In genomic region chr5:94830520-94830919, GRCh38 we compare ENCODE assay signal across 1 cellular context.
TF ChIP-seq lines count a peak whose summit lies in the region.

No MANE protein-coding gene starts in this region.

TF ChIP-seq in GM23338, 12 proteins besides CTCF, POLR2A, EP300 and RAD21:
- TF ChIP-seq ZNF462 (CRISPR knock-in tag; IDR thresholded peaks at IDR 0.05), result no peak
- TF ChIP-seq, protein P1, sequence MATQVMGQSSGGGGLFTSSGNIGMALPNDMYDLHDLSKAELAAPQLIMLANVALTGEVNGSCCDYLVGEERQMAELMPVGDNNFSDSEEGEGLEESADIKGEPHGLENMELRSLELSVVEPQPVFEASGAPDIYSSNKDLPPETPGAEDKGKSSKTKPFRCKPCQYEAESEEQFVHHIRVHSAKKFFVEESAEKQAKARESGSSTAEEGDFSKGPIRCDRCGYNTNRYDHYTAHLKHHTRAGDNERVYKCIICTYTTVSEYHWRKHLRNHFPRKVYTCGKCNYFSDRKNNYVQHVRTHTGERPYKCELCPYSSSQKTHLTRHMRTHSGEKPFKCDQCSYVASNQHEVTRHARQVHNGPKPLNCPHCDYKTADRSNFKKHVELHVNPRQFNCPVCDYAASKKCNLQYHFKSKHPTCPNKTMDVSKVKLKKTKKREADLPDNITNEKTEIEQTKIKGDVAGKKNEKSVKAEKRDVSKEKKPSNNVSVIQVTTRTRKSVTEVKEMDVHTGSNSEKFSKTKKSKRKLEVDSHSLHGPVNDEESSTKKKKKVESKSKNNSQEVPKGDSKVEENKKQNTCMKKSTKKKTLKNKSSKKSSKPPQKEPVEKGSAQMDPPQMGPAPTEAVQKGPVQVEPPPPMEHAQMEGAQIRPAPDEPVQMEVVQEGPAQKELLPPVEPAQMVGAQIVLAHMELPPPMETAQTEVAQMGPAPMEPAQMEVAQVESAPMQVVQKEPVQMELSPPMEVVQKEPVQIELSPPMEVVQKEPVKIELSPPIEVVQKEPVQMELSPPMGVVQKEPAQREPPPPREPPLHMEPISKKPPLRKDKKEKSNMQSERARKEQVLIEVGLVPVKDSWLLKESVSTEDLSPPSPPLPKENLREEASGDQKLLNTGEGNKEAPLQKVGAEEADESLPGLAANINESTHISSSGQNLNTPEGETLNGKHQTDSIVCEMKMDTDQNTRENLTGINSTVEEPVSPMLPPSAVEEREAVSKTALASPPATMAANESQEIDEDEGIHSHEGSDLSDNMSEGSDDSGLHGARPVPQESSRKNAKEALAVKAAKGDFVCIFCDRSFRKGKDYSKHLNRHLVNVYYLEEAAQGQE (IDR thresholded peaks at IDR 0.05; ENCODE audit: unreplicated experiment), result no peak
- no peak for TF ChIP-seq POLR2AphosphoS5 (IDR thresholded peaks at IDR 0.05; ENCODE audit: low read depth)
- no peak for TF ChIP-seq ZNF331 (CRISPR knock-in tag; IDR thresholded peaks at IDR 0.05; ENCODE audit: low read depth)
- TF ChIP-seq EZH2phosphoT487 (IDR thresholded peaks at IDR 0.05; ENCODE audit: unreplicated experiment), result no peak
- TF ChIP-seq, protein P2, sequence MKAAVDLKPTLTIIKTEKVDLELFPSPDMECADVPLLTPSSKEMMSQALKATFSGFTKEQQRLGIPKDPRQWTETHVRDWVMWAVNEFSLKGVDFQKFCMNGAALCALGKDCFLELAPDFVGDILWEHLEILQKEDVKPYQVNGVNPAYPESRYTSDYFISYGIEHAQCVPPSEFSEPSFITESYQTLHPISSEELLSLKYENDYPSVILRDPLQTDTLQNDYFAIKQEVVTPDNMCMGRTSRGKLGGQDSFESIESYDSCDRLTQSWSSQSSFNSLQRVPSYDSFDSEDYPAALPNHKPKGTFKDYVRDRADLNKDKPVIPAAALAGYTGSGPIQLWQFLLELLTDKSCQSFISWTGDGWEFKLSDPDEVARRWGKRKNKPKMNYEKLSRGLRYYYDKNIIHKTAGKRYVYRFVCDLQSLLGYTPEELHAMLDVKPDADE (IDR thresholded peaks at IDR 0.05), result no peak
- no peak for TF ChIP-seq JUNB (IDR thresholded peaks at IDR 0.05; ENCODE audit: unreplicated experiment)
- no peak for TF ChIP-seq CREB1 (CRISPR knock-in tag; IDR thresholded peaks at IDR 0.05; ENCODE audit: low read depth)
- TF ChIP-seq ZNF114 (CRISPR knock-in tag; IDR thresholded peaks at IDR 0.05), result no peak
- TF ChIP-seq STAT1 (IDR thresholded peaks at IDR 0.05; ENCODE audit: unreplicated experiment), result no peak
